2 cellular contexts compared by ENCODE assay signal in genomic region chr4:76013540-76013939, GRCh38.
A peak's percentile ranks its signal among the peaks of the same experiment; 100 is the strongest.
TF ChIP-seq lines count a peak whose summit lies in the region.

No MANE protein-coding gene starts in this region.

TF ChIP-seq in liver, 16 proteins besides CTCF, POLR2A, EP300 and RAD21:
- TF ChIP-seq SP1 (IDR thresholded peaks at IDR 0.05) = peak; percentile 32
- no peak for TF ChIP-seq ATF3 (IDR thresholded peaks at IDR 0.05)
- no peak for TF ChIP-seq GABPA (IDR thresholded peaks at IDR 0.05 in 1 of 2, conservative IDR thresholded peaks at IDR 0.05 in 1 of 2)
- TF ChIP-seq, protein P1, sequence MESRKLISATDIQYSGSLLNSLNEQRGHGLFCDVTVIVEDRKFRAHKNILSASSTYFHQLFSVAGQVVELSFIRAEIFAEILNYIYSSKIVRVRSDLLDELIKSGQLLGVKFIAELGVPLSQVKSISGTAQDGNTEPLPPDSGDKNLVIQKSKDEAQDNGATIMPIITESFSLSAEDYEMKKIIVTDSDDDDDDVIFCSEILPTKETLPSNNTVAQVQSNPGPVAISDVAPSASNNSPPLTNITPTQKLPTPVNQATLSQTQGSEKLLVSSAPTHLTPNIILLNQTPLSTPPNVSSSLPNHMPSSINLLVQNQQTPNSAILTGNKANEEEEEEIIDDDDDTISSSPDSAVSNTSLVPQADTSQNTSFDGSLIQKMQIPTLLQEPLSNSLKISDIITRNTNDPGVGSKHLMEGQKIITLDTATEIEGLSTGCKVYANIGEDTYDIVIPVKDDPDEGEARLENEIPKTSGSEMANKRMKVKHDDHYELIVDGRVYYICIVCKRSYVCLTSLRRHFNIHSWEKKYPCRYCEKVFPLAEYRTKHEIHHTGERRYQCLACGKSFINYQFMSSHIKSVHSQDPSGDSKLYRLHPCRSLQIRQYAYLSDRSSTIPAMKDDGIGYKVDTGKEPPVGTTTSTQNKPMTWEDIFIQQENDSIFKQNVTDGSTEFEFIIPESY (IDR thresholded peaks at IDR 0.05) = no peak
- no peak for TF ChIP-seq TAF1 (conservative IDR thresholded peaks at IDR 0.05)
- TF ChIP-seq JUND (IDR thresholded peaks at IDR 0.05) = peak in 1 of 2 donors; percentile 29
- TF ChIP-seq REST (IDR thresholded peaks at IDR 0.05) = no peak
- no peak for TF ChIP-seq FOXA2 (IDR thresholded peaks at IDR 0.05)
- TF ChIP-seq HNF4A (conservative IDR thresholded peaks at IDR 0.05) = peak; percentile 58 to 71
- TF ChIP-seq NR2F2 (IDR thresholded peaks at IDR 0.05) = no peak
- TF ChIP-seq HNF4G (IDR thresholded peaks at IDR 0.05) = no peak
- no peak for TF ChIP-seq YY1 (IDR thresholded peaks at IDR 0.05)
- TF ChIP-seq EGR1 (IDR thresholded peaks at IDR 0.05; ENCODE audit: low read depth in 2 of 2) = no peak
- TF ChIP-seq, protein P2, sequence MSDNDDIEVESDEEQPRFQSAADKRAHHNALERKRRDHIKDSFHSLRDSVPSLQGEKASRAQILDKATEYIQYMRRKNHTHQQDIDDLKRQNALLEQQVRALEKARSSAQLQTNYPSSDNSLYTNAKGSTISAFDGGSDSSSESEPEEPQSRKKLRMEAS (IDR thresholded peaks at IDR 0.05) = no peak
- peak in 1 of 2 donors; percentile 24 for TF ChIP-seq RXRA (IDR thresholded peaks at IDR 0.05)
- TF ChIP-seq FOXA1 (IDR thresholded peaks at IDR 0.05) = no peak

TF ChIP-seq in HepG2, 621 proteins besides CTCF, POLR2A, EP300 and RAD21:
- no peak for TF ChIP-seq U2AF1 (optimal IDR thresholded peaks at IDR 0.05; ENCODE audit: low read depth, low read length)
- TF ChIP-seq ZNF225 (CRISPR knock-in tag; IDR thresholded peaks at IDR 0.05) = no peak
- no peak for TF ChIP-seq TCF7L2 (IDR thresholded peaks at IDR 0.05; ENCODE audit: low read depth, low read length)
- no peak for TF ChIP-seq ZNF432 (CRISPR knock-in tag; IDR thresholded peaks at IDR 0.05; ENCODE audit: borderline replicate concordance)
- TF ChIP-seq ZNF260 (CRISPR knock-in tag; IDR thresholded peaks at IDR 0.05; ENCODE audit: borderline replicate concordance, low read depth) = no peak
- no peak for TF ChIP-seq FOXJ3 (CRISPR knock-in tag; IDR thresholded peaks at IDR 0.05; ENCODE audit: borderline replicate concordance)
- no peak for TF ChIP-seq DZIP1 (CRISPR knock-in tag; IDR thresholded peaks at IDR 0.05)
- TF ChIP-seq SRSF9 (IDR thresholded peaks at IDR 0.05; ENCODE audit: borderline replicate concordance, insufficient read depth, low read depth, low read length, poor library complexity, severe bottlenecking) = no peak
- no peak for TF ChIP-seq PRMT3 (CRISPR knock-in tag; IDR thresholded peaks at IDR 0.05; ENCODE audit: borderline replicate concordance, low read depth)
- no peak for TF ChIP-seq PAF1 (CRISPR knock-in tag; IDR thresholded peaks at IDR 0.05)
- no peak for TF ChIP-seq PCBP2 (optimal IDR thresholded peaks at IDR 0.05; ENCODE audit: low read depth, low read length, poor library complexity, severe bottlenecking)
- TF ChIP-seq, protein P3, sequence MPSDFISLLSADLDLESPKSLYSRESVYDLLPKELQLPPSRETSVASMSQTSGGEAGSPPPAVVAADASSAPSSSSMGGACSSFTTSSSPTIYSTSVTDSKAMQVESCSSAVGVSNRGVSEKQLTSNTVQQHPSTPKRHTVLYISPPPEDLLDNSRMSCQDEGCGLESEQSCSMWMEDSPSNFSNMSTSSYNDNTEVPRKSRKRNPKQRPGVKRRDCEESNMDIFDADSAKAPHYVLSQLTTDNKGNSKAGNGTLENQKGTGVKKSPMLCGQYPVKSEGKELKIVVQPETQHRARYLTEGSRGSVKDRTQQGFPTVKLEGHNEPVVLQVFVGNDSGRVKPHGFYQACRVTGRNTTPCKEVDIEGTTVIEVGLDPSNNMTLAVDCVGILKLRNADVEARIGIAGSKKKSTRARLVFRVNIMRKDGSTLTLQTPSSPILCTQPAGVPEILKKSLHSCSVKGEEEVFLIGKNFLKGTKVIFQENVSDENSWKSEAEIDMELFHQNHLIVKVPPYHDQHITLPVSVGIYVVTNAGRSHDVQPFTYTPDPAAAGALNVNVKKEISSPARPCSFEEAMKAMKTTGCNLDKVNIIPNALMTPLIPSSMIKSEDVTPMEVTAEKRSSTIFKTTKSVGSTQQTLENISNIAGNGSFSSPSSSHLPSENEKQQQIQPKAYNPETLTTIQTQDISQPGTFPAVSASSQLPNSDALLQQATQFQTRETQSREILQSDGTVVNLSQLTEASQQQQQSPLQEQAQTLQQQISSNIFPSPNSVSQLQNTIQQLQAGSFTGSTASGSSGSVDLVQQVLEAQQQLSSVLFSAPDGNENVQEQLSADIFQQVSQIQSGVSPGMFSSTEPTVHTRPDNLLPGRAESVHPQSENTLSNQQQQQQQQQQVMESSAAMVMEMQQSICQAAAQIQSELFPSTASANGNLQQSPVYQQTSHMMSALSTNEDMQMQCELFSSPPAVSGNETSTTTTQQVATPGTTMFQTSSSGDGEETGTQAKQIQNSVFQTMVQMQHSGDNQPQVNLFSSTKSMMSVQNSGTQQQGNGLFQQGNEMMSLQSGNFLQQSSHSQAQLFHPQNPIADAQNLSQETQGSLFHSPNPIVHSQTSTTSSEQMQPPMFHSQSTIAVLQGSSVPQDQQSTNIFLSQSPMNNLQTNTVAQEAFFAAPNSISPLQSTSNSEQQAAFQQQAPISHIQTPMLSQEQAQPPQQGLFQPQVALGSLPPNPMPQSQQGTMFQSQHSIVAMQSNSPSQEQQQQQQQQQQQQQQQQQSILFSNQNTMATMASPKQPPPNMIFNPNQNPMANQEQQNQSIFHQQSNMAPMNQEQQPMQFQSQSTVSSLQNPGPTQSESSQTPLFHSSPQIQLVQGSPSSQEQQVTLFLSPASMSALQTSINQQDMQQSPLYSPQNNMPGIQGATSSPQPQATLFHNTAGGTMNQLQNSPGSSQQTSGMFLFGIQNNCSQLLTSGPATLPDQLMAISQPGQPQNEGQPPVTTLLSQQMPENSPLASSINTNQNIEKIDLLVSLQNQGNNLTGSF (CRISPR knock-in tag; IDR thresholded peaks at IDR 0.05) = no peak
- TF ChIP-seq MEF2D (CRISPR knock-in tag; IDR thresholded peaks at IDR 0.05) = no peak
- no peak for TF ChIP-seq ZNF143 (CRISPR knock-in tag; IDR thresholded peaks at IDR 0.05)
- no peak for TF ChIP-seq ADNP (CRISPR knock-in tag; IDR thresholded peaks at IDR 0.05)
- TF ChIP-seq BCL6 (CRISPR knock-in tag; IDR thresholded peaks at IDR 0.05) = no peak
- no peak for TF ChIP-seq ZNF709 (CRISPR knock-in tag; IDR thresholded peaks at IDR 0.05)
- no peak for TF ChIP-seq ZNF687 (CRISPR knock-in tag; IDR thresholded peaks at IDR 0.05)
